8 cellular contexts compared by ENCODE assay signal in the genomic region with DNA sequence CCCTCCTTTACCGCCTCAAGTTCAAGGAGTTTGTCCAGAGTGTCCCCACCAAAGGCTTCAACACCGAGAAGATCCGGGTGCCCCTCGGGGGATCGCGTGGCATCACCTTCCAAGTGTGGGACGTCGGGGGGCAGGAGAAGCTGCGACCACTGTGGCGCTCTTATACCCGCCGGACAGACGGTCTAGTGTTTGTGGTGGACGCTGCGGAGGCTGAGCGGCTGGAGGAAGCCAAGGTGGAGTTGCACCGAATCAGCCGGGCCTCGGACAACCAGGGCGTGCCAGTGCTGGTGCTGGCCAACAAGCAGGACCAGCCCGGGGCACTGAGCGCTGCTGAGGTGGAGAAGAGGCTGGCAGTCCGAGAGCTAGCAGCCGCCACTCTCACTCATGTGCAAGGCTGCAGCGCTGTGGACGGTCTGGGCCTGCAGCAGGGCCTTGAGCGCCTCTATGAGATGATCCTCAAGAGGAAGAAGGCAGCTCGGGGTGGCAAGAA. TPM values are rescaled to one million over a fixed set of nuclear protein-coding genes. Genes with fewer than 3 reads are reported as not detected.
A peak's percentile ranks its signal among the peaks of the same experiment; 100 is the strongest.
DNase-seq lines count a peak whose midpoint lies in the region; ATAC-seq and TF ChIP-seq lines count a peak whose summit lies in the region.

No MANE protein-coding gene starts in this region.

- TF ChIP-seq RAD21 in liver (IDR thresholded peaks at IDR 0.05): no peak

- H3K27ac ChIP-seq in brain microvascular endothelial cell (no peak overlapping the region), liver (ENCODE audit: low read depth in 1 of 2, low read length in 2 of 2) (peak overlapping the region; percentile 80 to 84), suprapubic skin (peak overlapping the region; percentile 87)

- H3K4me3 ChIP-seq in brain microvascular endothelial cell (ENCODE audit: low read depth, low read length) (peak overlapping the region; percentile 79), liver (ENCODE audit: low read depth in 1 of 3, low read length in 3 of 3) (peak overlapping the region; percentile 57 to 80 (median 73)), suprapubic skin (peak overlapping the region; percentile 81)

- H3K9ac ChIP-seq in liver (ENCODE audit: low read depth in 1 of 2, low read length in 2 of 2): peak overlapping the region; percentile 73 to 87

- CTCF ChIA-PET in HEK293T (lab: Yijun Ruan, JAX): interaction anchor here (2.3 kb wide), 1 partner anchor 84 kb away, joined by 19 read pairs; a partner anchor contains a TSS

- TF ChIP-seq CTCF in brain microvascular endothelial cell (IDR thresholded peaks at IDR 0.05; ENCODE audit: low read depth, low read length, missing control alignments) (no peak), liver (IDR thresholded peaks at IDR 0.05; ENCODE audit: low read depth, low read length, missing input control) (no peak), suprapubic skin (IDR thresholded peaks at IDR 0.05) (no peak)

- peak overlapping the region; percentile 93 for H3K4me3 Mint-ChIP-seq in T-helper 2 cell treated with Interferon-gamma antibody and Interleukin-4, amounts not matched to agents 5 μg/mL and 100 μg/mL, for 36 hours

- peaks cover 37% of the 10 kb centered on the region for H3K4me1 Mint-ChIP-seq in T-helper 2 cell treated with Interferon-gamma antibody and Interleukin-4, amounts not matched to agents 5 μg/mL and 100 μg/mL, for 36 hours (ENCODE audit: low read depth)

- H3K27me3 Mint-ChIP-seq in T-helper 2 cell treated with Interferon-gamma antibody and Interleukin-4, amounts not matched to agents 5 μg/mL and 100 μg/mL, for 36 hours (ENCODE audit: low read depth): no peaks in the 10 kb centered on the region

- H3K4me1 ChIP-seq in liver (ENCODE audit: control insufficient read depth in 4 of 4, insufficient read depth in 4 of 4, low read length in 3 of 4): peaks cover 2 to 28% (median 12%) of the 10 kb centered on the region in 4 donors
- peaks cover 58% of the 10 kb centered on the region for H3K4me1 ChIP-seq in suprapubic skin

- no peak for ATAC-seq in HG02870 (IDR thresholded peaks at IDR 0.05; ENCODE audit: unreplicated experiment)

- TF ChIP-seq POLR2A in suprapubic skin (IDR thresholded peaks at IDR 0.05): no peak

- H3K27ac Mint-ChIP-seq in T-helper 2 cell treated with Interferon-gamma antibody and Interleukin-4, amounts not matched to agents 5 μg/mL and 100 μg/mL, for 36 hours: peak overlapping the region; percentile 46

- TF ChIP-seq EP300 in suprapubic skin (IDR thresholded peaks at IDR 0.05): no peak

- 33% methylated on average over 28 of the region's 28 CpGs for WGBS in liver
- whole genome bisulfite sequencing in suprapubic skin: 66% methylated on average over 23 of the region's 28 CpGs

- H3K9me3 ChIP-seq in liver (ENCODE audit: control insufficient read depth in 4 of 4, low read length in 3 of 4) (no peaks in the 10 kb centered on the region), suprapubic skin (no peaks in the 10 kb centered on the region)

- POLR2A ChIA-PET in HEK293T (lab: Yijun Ruan, JAX): interaction anchor here (0.8 to 12.4 kb wide), 12 partner anchors 7 to 118 kb away, joined by 3 to 232 read pairs (median 18); a partner anchor contains a TSS

- peaks cover 6% of the 10 kb centered on the region for H3K36me3 Mint-ChIP-seq in T-helper 2 cell treated with Interferon-gamma antibody and Interleukin-4, amounts not matched to agents 5 μg/mL and 100 μg/mL, for 36 hours (ENCODE audit: low read depth)

- no peaks in the 10 kb centered on the region for H3K9me3 Mint-ChIP-seq in T-helper 2 cell treated with Interferon-gamma antibody and Interleukin-4, amounts not matched to agents 5 μg/mL and 100 μg/mL, for 36 hours

- no peaks in the 10 kb centered on the region for H3K27me3 ChIP-seq in brain microvascular endothelial cell (replicated peaks)
- H3K27me3 ChIP-seq in liver (ENCODE audit: control insufficient read depth in 4 of 4, insufficient read depth in 4 of 4, low read length in 3 of 4): no peaks in the 10 kb centered on the region
- H3K27me3 ChIP-seq in suprapubic skin: no peaks in the 10 kb centered on the region

- DNase-seq in T-helper 2 cell treated with Interferon-gamma antibody and Interleukin-4, amounts not matched to agents 5 μg/mL and 100 μg/mL, for 36 hours (ENCODE audit: low spot score): no peak
- DNase-seq in T-helper 2 cell (no peak), brain microvascular endothelial cell (no peak), suprapubic skin (ENCODE audit: low spot score in 2 of 2) (no peak), GDM1 (lab: John Stamatoyannopoulos, UW) (no peak), HEK293T (ENCODE audit: extremely low spot score) (no peak)

- H3K36me3 ChIP-seq in brain microvascular endothelial cell (replicated peaks): no peaks in the 10 kb centered on the region
- H3K36me3 ChIP-seq in liver (ENCODE audit: control insufficient read depth in 4 of 4, insufficient read depth in 3 of 4, low read depth in 1 of 4, low read length in 3 of 4): peaks cover 0 to 4% (median 0%) of the 10 kb centered on the region in 4 donors
- H3K36me3 ChIP-seq in suprapubic skin: no peaks in the 10 kb centered on the region

- in situ Hi-C loops in brain microvascular endothelial cell (cut with HindIII; ENCODE audit: low pct_ligation_motif_present, low sequenced_read_pairs): no loop called here

TF ChIP-seq in liver, 16 proteins besides CTCF, POLR2A, EP300 and RAD21:
- no peak for TF ChIP-seq GABPA (IDR thresholded peaks at IDR 0.05 in 1 of 2, conservative IDR thresholded peaks at IDR 0.05 in 1 of 2)

TF ChIP-seq in HEK293T, 16 proteins besides CTCF, POLR2A, EP300 and RAD21:
- TF ChIP-seq SP1 (IDR thresholded peaks at IDR 0.05) (no peak), HDGF (IDR thresholded peaks at IDR 0.05; ENCODE audit: borderline replicate concordance) (no peak), LEF1 (IDR thresholded peaks at IDR 0.05; ENCODE audit: borderline replicate concordance) (no peak), FOXK2 (IDR thresholded peaks at IDR 0.05) (no peak)
- TF ChIP-seq, protein P1, sequence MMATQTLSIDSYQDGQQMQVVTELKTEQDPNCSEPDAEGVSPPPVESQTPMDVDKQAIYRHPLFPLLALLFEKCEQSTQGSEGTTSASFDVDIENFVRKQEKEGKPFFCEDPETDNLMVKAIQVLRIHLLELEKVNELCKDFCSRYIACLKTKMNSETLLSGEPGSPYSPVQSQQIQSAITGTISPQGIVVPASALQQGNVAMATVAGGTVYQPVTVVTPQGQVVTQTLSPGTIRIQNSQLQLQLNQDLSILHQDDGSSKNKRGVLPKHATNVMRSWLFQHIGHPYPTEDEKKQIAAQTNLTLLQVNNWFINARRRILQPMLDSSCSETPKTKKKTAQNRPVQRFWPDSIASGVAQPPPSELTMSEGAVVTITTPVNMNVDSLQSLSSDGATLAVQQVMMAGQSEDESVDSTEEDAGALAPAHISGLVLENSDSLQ (IDR thresholded peaks at IDR 0.05): no peak

RNA-seq across cellular contexts. Expression of a gene that starts 1.1 kb away (rescaled TPM):
- total RNA-seq in liver: 10 to 100 TPM; 13.6 to 15.3 TPM
- 10 to 100 TPM; 19.9 to 39.2 TPM for polyA plus RNA-seq in liver
- 10 to 100 TPM; 26.7 to 50.9 (median 32.2) TPM for total RNA-seq in suprapubic skin
